ENCODE assay signal across 9 cellular contexts in the genomic region with DNA sequence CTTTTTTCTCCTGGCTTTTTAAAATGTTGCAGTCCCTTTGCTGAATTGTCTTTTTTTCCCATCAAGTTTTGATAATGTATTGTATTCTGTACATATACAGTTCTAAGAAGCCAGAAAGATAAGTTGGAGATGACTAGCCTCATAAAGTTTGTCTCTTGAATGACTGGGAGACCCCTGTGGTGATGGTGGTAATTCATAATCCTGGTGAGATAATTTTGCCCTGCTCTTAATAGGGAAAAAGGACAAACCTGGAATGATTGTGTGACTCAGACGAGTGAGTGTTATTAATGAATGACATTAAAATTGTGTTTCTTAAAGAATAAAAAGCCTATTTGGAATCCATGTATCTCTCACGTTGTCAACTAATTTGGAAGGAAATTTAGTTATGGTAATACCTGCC. TPM values are rescaled to one million over a fixed set of nuclear protein-coding genes. Genes with fewer than 3 reads are reported as not detected.
DNase-seq lines count a peak whose midpoint lies in the region; ATAC-seq, FAIRE-seq and TF ChIP-seq lines count a peak whose summit lies in the region.
"Had no signal": no experiment of that assay in that cellular context is flagged by ENCODE, and none has a peak within 500 bp of the region (broad histone marks: within the 10 kb centered on the region; RNA-seq: fewer than 3 reads in every experiment).

No MANE protein-coding gene starts in this region.

- TF ChIP-seq POLR2A in upper lobe of left lung (IDR thresholded peaks at IDR 0.05) = no peak

- H3K4me3 ChIP-seq in heart right ventricle (peak overlapping the region in 8 of 10 donors; percentile 72 to 94 (median 79)), kidney (ENCODE audit: low read length in 2 of 2) (peak overlapping the region; percentile 89 to 97), upper lobe of left lung (peak overlapping the region in 3 of 4 donors; percentile 68 to 86 (median 77))

- peak overlapping the region; percentile 100 for H3K4me3 Mint-ChIP-seq in activated T-helper 17 cell treated with anti-CD3 and anti-CD28 coated beads, Interleukin-2, amount 50 U/mL, for 72 hours

- intact Hi-C loops in heart right ventricle (cut with DNase I) = loop anchor here in 1 of 10 donors (10.0 kb wide), 1 partner anchor 448 kb away; a partner anchor contains a TSS
- intact Hi-C loops in cardiac septum (cut with DNase I) = loop anchor here (5.0 kb wide), 1 partner anchor 446 kb away; a partner anchor contains a TSS
- intact Hi-C loops in kidney (cut with DNase I) = no loop called here

- 61 to 69% methylated on average over 2 of the region's 2 CpGs for WGBS in heart right ventricle, 2 donors
- 79 to 84% methylated on average over 2 of the region's 2 CpGs for WGBS in upper lobe of left lung, 2 donors

- TF ChIP-seq CTCF in heart right ventricle (IDR thresholded peaks at IDR 0.05) (no peak), kidney (IDR thresholded peaks at IDR 0.05; ENCODE audit: borderline replicate concordance, extremely low read depth, insufficient read depth) (no peak), upper lobe of left lung (IDR thresholded peaks at IDR 0.05) (no peak), omental fat pad (IDR thresholded peaks at IDR 0.05) (no peak)

- H3K9me3 ChIP-seq in heart right ventricle = no peaks in the 10 kb centered on the region
- no peaks in the 10 kb centered on the region for H3K9me3 ChIP-seq in kidney (ENCODE audit: control insufficient read depth in 1 of 2, low read length in 2 of 2)
- no peaks in the 10 kb centered on the region for H3K9me3 ChIP-seq in upper lobe of left lung

- no peak for TF ChIP-seq EP300 in upper lobe of left lung (IDR thresholded peaks at IDR 0.05)

- H3K9me3 Mint-ChIP-seq in activated T-helper 17 cell treated with anti-CD3 and anti-CD28 coated beads, Interleukin-2, amount 50 U/mL, for 72 hours = no peaks in the 10 kb centered on the region

- ATAC-seq in heart right ventricle (no peak), upper lobe of left lung (ENCODE audit: low FRiP score in 2 of 2) (no peak), HG03159 (IDR thresholded peaks at IDR 0.05; ENCODE audit: unreplicated experiment) (no peak), omental fat pad (ENCODE audit: low FRiP score) (no peak), HG02973 (IDR thresholded peaks at IDR 0.05; ENCODE audit: unreplicated experiment) (no peak)
- ATAC-seq in activated T-helper 17 cell treated with anti-CD3 and anti-CD28 coated beads, Interleukin-2, amount 50 U/mL, for 72 hours (replicated peaks) = no peak

- H3K4me1 ChIP-seq in heart right ventricle (peaks cover 0 to 27% (median 16%) of the 10 kb centered on the region in 9 donors), kidney (ENCODE audit: control insufficient read depth in 1 of 2, insufficient read depth in 1 of 2, low read depth in 1 of 2, low read length in 2 of 2) (peaks cover 0 to 6% of the 10 kb centered on the region in 2 donors), upper lobe of left lung (peaks cover 11 to 20% (median 15%) of the 10 kb centered on the region in 4 donors)

- peak overlapping the region in 3 of 10 donors; percentile 87 to 93 (median 90) for H3K27ac ChIP-seq in heart right ventricle
- no peak overlapping the region for H3K27ac ChIP-seq in kidney (ENCODE audit: low read depth in 2 of 2, low read length in 2 of 2)
- H3K27ac ChIP-seq in upper lobe of left lung = no peak overlapping the region

- H3K27me3 ChIP-seq in heart right ventricle (no peaks in the 10 kb centered on the region), upper lobe of left lung (no peaks in the 10 kb centered on the region)

- H3K9ac ChIP-seq in kidney (ENCODE audit: low read length in 2 of 2) = peak overlapping the region in 1 of 2 donors; percentile 98

- DNase-seq in heart right ventricle = no peak
- no peak for DNase-seq in cardiac septum (ENCODE audit: low spot score)
- no peak for DNase-seq in kidney
- no peak for DNase-seq in upper lobe of left lung
- no peak for DNase-seq in omental fat pad (ENCODE audit: low spot score)
- DNase-seq: NCI-H1105 treated with DMSO at 0.1 percent for 48 hours had no signal

- peak overlapping the region; percentile 100 for H3K27ac Mint-ChIP-seq in activated T-helper 17 cell treated with anti-CD3 and anti-CD28 coated beads, Interleukin-2, amount 50 U/mL, for 72 hours

- peaks cover 25% of the 10 kb centered on the region for H3K36me3 Mint-ChIP-seq in activated T-helper 17 cell treated with anti-CD3 and anti-CD28 coated beads, Interleukin-2, amount 50 U/mL, for 72 hours (ENCODE audit: low read depth)

- H3K4me1 Mint-ChIP-seq in activated T-helper 17 cell treated with anti-CD3 and anti-CD28 coated beads, Interleukin-2, amount 50 U/mL, for 72 hours = peaks cover 15% of the 10 kb centered on the region

- H3K27me3 Mint-ChIP-seq in activated T-helper 17 cell treated with anti-CD3 and anti-CD28 coated beads, Interleukin-2, amount 50 U/mL, for 72 hours = no peaks in the 10 kb centered on the region

- FAIRE-seq in kidney (lab: Jason Lieb, UNC) = no peak

- H3K36me3 ChIP-seq in heart right ventricle (peaks cover 0 to 13% (median 0%) of the 10 kb centered on the region in 9 donors), kidney (ENCODE audit: control insufficient read depth in 1 of 2, insufficient read depth in 2 of 2, low read length in 2 of 2) (no peaks in the 10 kb centered on the region), upper lobe of left lung (no peaks in the 10 kb centered on the region)

RNA-seq across cellular contexts. Expression of a gene that starts 1.2 kb away (rescaled TPM):
- 10 to 100 TPM; 42.5 to 54.6 (median 47.1) TPM for total RNA-seq in heart right ventricle
- polyA plus RNA-seq in heart right ventricle = 10 to 100 TPM; 44.0 to 78.7 TPM
- 37.4 TPM for total RNA-seq in cardiac septum
- 10 to 100 TPM; 36.2 to 48.1 TPM for total RNA-seq in activated T-helper 17 cell treated with anti-CD3 and anti-CD28 coated beads, Interleukin-2, amount 50 U/mL, for 72 hours
- total RNA-seq in kidney = 26.9 TPM
- 47.0 TPM for polyA plus RNA-seq in kidney (ENCODE audit: insufficient read depth, low read depth, low replicate concordance)
- total RNA-seq in upper lobe of left lung = 10 to 100 TPM in 5 of 6 donors, 1 to 10 TPM in 1; 7.7 to 31.9 (median 24.2) TPM
- total RNA-seq in omental fat pad = 10 to 100 TPM; 19.6 to 38.2 (median 33.9) TPM

RNA-seq across cellular contexts. Expression of a gene that starts 58.7 kb away (rescaled TPM):
- total RNA-seq in heart right ventricle = 10 to 100 TPM in 4 of 10 donors, 1 to 10 TPM in 6; 8.2 to 14.6 (median 9.6) TPM
- 10 to 100 TPM in 1 of 2 donors, 1 to 10 TPM in 1; 8.0 to 17.3 TPM for polyA plus RNA-seq in heart right ventricle
- 12.0 TPM for total RNA-seq in cardiac septum
- total RNA-seq in activated T-helper 17 cell treated with anti-CD3 and anti-CD28 coated beads, Interleukin-2, amount 50 U/mL, for 72 hours = 10 to 100 TPM; 78.2 to 89.2 TPM
- total RNA-seq in kidney = 21.1 TPM
- 14.9 TPM for polyA plus RNA-seq in kidney (ENCODE audit: insufficient read depth, low read depth, low replicate concordance)
- 10 to 100 TPM in 5 of 6 donors, 1 to 10 TPM in 1; 6.7 to 43.1 (median 16.0) TPM for total RNA-seq in upper lobe of left lung
- total RNA-seq in omental fat pad = 10 to 100 TPM; 13.2 to 29.6 (median 18.9) TPM
